1 cellular context compared by ENCODE assay signal in the genomic region with DNA sequence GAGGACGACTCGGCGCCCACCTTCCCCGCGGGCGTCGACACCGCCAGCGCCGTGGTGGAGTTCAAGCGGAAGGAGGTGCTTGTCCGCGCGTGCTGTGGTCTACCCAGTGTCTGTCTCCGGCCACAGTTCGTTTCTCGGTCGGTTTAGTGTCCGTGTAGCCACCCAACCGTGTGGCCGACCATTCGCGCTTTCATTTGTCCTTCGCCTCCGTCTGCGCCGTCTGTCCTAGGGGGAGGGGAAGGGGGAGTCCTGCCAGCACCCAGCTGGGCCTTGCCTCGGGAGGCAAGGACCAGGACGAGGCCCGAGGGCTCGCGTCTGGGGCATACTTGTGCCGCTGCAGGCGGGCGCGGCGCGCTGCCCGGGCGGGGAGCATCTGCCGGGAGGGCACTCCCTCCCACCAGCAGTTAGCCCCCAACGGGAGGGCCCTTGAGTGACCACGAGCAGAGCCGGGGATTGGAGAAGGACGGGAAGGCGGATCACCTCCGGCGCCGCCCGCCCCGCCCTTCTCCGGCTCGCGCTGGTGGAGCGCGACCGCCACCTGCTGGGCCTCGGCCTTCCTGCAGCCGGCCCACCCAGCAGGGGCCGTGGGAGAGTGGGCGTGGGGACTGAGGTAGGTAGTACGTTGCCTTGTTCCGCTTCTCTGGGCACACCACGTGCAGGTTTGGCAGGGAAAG.
TF ChIP-seq lines count a peak whose summit lies in the region.

No MANE protein-coding gene starts in this region.

TF ChIP-seq in WTC11, 78 proteins besides CTCF, POLR2A, EP300 and RAD21 (continued from another document):
- TF ChIP-seq, protein P1, sequence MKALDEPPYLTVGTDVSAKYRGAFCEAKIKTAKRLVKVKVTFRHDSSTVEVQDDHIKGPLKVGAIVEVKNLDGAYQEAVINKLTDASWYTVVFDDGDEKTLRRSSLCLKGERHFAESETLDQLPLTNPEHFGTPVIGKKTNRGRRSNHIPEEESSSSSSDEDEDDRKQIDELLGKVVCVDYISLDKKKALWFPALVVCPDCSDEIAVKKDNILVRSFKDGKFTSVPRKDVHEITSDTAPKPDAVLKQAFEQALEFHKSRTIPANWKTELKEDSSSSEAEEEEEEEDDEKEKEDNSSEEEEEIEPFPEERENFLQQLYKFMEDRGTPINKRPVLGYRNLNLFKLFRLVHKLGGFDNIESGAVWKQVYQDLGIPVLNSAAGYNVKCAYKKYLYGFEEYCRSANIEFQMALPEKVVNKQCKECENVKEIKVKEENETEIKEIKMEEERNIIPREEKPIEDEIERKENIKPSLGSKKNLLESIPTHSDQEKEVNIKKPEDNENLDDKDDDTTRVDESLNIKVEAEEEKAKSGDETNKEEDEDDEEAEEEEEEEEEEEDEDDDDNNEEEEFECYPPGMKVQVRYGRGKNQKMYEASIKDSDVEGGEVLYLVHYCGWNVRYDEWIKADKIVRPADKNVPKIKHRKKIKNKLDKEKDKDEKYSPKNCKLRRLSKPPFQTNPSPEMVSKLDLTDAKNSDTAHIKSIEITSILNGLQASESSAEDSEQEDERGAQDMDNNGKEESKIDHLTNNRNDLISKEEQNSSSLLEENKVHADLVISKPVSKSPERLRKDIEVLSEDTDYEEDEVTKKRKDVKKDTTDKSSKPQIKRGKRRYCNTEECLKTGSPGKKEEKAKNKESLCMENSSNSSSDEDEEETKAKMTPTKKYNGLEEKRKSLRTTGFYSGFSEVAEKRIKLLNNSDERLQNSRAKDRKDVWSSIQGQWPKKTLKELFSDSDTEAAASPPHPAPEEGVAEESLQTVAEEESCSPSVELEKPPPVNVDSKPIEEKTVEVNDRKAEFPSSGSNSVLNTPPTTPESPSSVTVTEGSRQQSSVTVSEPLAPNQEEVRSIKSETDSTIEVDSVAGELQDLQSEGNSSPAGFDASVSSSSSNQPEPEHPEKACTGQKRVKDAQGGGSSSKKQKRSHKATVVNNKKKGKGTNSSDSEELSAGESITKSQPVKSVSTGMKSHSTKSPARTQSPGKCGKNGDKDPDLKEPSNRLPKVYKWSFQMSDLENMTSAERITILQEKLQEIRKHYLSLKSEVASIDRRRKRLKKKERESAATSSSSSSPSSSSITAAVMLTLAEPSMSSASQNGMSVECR (CRISPR knock-in tag; IDR thresholded peaks at IDR 0.05; ENCODE audit: borderline replicate concordance): 0 out of 2 replicates have a peak, but pooled peaks have one; percentile 4
- 0 out of 2 replicates have a peak, but pooled peaks have one; percentile 60 for TF ChIP-seq RELA (CRISPR knock-in tag; IDR thresholded peaks at IDR 0.05; ENCODE audit: borderline replicate concordance)
- 0 out of 2 replicates have a peak, but pooled peaks have one; percentile 78 for TF ChIP-seq ESRRA (CRISPR knock-in tag; IDR thresholded peaks at IDR 0.05; ENCODE audit: borderline replicate concordance)
- TF ChIP-seq FOXK1 (CRISPR knock-in tag; IDR thresholded peaks at IDR 0.05): peak; percentile 35; the same call in 1 of the 2 replicates
- TF ChIP-seq JUN (CRISPR knock-in tag; IDR thresholded peaks at IDR 0.05): no peak
- TF ChIP-seq, protein P2, sequence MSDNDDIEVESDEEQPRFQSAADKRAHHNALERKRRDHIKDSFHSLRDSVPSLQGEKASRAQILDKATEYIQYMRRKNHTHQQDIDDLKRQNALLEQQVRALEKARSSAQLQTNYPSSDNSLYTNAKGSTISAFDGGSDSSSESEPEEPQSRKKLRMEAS (CRISPR knock-in tag; IDR thresholded peaks at IDR 0.05): peak; percentile 17
- TF ChIP-seq SMAD4 (CRISPR knock-in tag; IDR thresholded peaks at IDR 0.05): peak; percentile 63
- 0 out of 2 replicates have a peak, but pooled peaks have one; percentile 76 for TF ChIP-seq TP53 (CRISPR knock-in tag; IDR thresholded peaks at IDR 0.05)
- TF ChIP-seq SMAD3 (CRISPR knock-in tag; IDR thresholded peaks at IDR 0.05; ENCODE audit: borderline replicate concordance): peak; percentile 76; the same call in 1 of the 2 replicates
- peak; percentile 75; the same call in 1 of the 2 replicates for TF ChIP-seq ETV6 (CRISPR knock-in tag; IDR thresholded peaks at IDR 0.05)
- no peak for TF ChIP-seq CBFB (CRISPR knock-in tag; IDR thresholded peaks at IDR 0.05; ENCODE audit: low read depth)
- TF ChIP-seq MXD4 (CRISPR knock-in tag; IDR thresholded peaks at IDR 0.05; ENCODE audit: borderline replicate concordance): no peak
- TF ChIP-seq, protein P3, sequence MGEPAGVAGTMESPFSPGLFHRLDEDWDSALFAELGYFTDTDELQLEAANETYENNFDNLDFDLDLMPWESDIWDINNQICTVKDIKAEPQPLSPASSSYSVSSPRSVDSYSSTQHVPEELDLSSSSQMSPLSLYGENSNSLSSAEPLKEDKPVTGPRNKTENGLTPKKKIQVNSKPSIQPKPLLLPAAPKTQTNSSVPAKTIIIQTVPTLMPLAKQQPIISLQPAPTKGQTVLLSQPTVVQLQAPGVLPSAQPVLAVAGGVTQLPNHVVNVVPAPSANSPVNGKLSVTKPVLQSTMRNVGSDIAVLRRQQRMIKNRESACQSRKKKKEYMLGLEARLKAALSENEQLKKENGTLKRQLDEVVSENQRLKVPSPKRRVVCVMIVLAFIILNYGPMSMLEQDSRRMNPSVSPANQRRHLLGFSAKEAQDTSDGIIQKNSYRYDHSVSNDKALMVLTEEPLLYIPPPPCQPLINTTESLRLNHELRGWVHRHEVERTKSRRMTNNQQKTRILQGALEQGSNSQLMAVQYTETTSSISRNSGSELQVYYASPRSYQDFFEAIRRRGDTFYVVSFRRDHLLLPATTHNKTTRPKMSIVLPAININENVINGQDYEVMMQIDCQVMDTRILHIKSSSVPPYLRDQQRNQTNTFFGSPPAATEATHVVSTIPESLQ (CRISPR knock-in tag; IDR thresholded peaks at IDR 0.05): no peak; the same call in 1 of the 2 replicates
- TF ChIP-seq ZNF423 (CRISPR knock-in tag; IDR thresholded peaks at IDR 0.05): peak; percentile 49; the same call in 1 of the 2 replicates
